In the genomic region with DNA sequence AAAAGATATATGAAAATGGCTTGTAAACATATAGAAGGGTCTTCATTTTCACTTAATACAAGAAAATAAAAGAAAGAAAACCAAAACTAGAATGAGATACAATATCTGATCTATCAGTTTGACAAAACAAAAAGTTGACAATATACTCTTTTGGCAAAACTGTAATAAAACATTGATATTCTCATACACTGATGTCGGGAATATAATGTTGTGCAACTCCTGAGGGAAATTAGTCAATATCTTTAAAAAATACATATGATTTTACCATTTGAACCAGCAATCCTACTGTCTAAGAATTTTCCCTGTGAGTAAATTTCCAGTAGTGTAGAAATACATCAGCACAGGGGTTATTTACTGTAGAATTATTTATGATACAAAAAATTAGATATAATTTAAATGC, we compare ENCODE assay signal across 8 cellular contexts.
"Had no signal": no experiment of that assay in that cellular context is flagged by ENCODE, and none has a peak within 500 bp of the region (broad histone marks: within the 10 kb centered on the region; RNA-seq: fewer than 3 reads in every experiment).

No MANE protein-coding gene starts in this region.

- H3K4me3 ChIP-seq: GM23338, K562 had no signal

- FAIRE-seq: H1, H54, HTR-8/SVneo, K562 had no signal

- DNase-seq: H9, HCEC 1CT, KG1 had no signal

- H2AFZ ChIP-seq: GM23338 had no signal

- H3K4me2 ChIP-seq: GM23338 had no signal

- ATAC-seq: GM23338, K562 had no signal
